Comparison of ENCODE assay signal across 8 cellular contexts in the genomic region with DNA sequence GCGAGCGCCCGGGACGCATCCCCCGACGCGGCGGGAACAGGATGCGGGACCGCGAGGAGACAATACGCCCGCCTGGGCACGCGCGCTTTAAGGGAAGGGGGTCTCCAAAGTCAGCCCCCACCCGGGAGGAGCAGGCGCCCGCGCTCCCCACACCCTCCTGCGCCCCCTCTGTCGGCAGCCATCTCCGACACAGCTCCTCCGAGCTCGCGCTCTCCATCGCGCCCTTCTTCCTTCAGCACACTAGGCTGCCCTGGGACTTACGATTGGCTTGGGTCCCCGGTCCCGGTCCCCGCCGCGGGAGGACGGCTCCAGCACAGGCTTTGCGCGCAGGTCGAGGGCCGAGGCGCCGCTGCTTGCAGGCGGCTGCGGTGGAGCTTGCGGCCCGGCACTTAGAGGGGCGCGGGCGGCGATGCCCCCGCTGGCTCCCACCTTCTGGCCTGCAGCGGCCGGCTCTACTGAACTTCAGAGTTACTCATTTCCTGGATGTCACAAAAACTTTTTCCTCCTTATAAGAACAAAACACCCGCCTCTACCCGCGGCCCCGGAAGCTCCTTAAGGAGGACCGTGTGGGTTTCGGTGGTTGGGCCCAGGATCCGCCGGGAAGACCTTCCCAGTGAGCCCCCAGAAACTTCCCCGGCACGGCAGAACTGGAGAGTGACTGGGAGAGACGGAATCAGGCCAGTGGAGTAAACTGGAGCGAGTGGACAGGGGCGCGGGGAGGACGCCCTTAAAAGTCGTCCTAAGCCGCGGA. TPM values are rescaled to one million over a fixed set of nuclear protein-coding genes. Genes with fewer than 3 reads are reported as not detected.
DNase-seq lines count a peak whose midpoint lies in the region; ATAC-seq lines count a peak whose summit lies in the region.

A gene with protein sequence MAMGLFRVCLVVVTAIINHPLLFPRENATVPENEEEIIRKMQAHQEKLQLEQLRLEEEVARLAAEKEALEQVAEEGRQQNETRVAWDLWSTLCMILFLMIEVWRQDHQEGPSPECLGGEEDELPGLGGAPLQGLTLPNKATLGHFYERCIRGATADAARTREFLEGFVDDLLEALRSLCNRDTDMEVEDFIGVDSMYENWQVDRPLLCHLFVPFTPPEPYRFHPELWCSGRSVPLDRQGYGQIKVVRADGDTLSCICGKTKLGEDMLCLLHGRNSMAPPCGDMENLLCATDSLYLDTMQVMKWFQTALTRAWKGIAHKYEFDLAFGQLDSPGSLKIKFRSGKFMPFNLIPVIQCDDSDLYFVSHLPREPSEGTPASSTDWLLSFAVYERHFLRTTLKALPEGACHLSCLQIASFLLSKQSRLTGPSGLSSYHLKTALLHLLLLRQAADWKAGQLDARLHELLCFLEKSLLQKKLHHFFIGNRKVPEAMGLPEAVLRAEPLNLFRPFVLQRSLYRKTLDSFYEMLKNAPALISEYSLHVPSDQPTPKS (minus strand): TSS at position 481 of the 751 bp plus-strand sequence. CDS start 22,414 bp downstream, outside the sequence.

- H3K27me3 ChIP-seq in ectodermal cell (ENCODE audit: control insufficient read depth, insufficient read depth, low read length, poor library complexity, severe bottlenecking): peaks cover 48% of the 10 kb centered on the region

- peak within 1 kb of the TSS; percentile 56 for H3K27ac ChIP-seq in ectodermal cell (ENCODE audit: insufficient read depth, low read depth, low read length, poor library complexity, severe bottlenecking)

- CTCF ChIA-PET in activated CD4-positive, alpha-beta memory T cell treated with anti-CD3 and anti-CD28 coated beads for 36 hours (lab: Charles Lee): interaction anchor here (0.7 to 6.2 kb wide), 10 partner anchors 9 to 64 kb away, joined by 3 to 82 read pairs (median 10); a partner anchor contains a TSS

- H3K9me3 ChIP-seq in ectodermal cell (ENCODE audit: control insufficient read depth, low read length): no peaks in the 10 kb centered on the region

- H3K36me3 ChIP-seq in ectodermal cell (ENCODE audit: control insufficient read depth, insufficient read depth, low read length): no peaks in the 10 kb centered on the region

- H3K4me1 Mint-ChIP-seq in activated CD4-positive, alpha-beta memory T cell treated with anti-CD3 and anti-CD28 coated beads for 36 hours (ENCODE audit: low read depth): peaks cover 48% of the 10 kb centered on the region

- POLR2A ChIA-PET in activated CD4-positive, alpha-beta memory T cell treated with anti-CD3 and anti-CD28 coated beads for 36 hours (lab: Charles Lee): interaction anchor here (0.6 to 2.4 kb wide), 15 partner anchors 9 to 216 kb away, joined by 3 to 22 read pairs (median 4); a partner anchor contains a TSS

- no peaks in the 10 kb centered on the region for H3K9me3 Mint-ChIP-seq in activated CD4-positive, alpha-beta memory T cell treated with anti-CD3 and anti-CD28 coated beads for 36 hours

- H3K27ac Mint-ChIP-seq in activated CD4-positive, alpha-beta memory T cell treated with anti-CD3 and anti-CD28 coated beads for 36 hours: peak within 1 kb of the TSS; percentile 90

- peak within 1 kb of the TSS; percentile 84 for H3K4me3 ChIP-seq in ectodermal cell (ENCODE audit: insufficient read depth, low read depth, low read length)

- intact Hi-C loops in activated CD4-positive, alpha-beta memory T cell treated with anti-CD3 and anti-CD28 coated beads for 36 hours (cut with micrococcal nuclease): loop anchor here (1.0 to 5.0 kb wide), 7 partner anchors 9 to 421 kb away; a partner anchor contains a TSS

- 0% methylated on average over 70 of the region's 70 CpGs for WGBS in ectodermal cell, 2 experiments

- H3K27me3 Mint-ChIP-seq in activated CD4-positive, alpha-beta memory T cell treated with anti-CD3 and anti-CD28 coated beads for 36 hours: no peaks in the 10 kb centered on the region

- peaks cover 10% of the 10 kb centered on the region for H3K36me3 Mint-ChIP-seq in activated CD4-positive, alpha-beta memory T cell treated with anti-CD3 and anti-CD28 coated beads for 36 hours

- H3K4me3 Mint-ChIP-seq in activated CD4-positive, alpha-beta memory T cell treated with anti-CD3 and anti-CD28 coated beads for 36 hours: peak within 1 kb of the TSS; percentile 82

- peak; percentile 72 for ATAC-seq in HG02852 (IDR thresholded peaks at IDR 0.05; ENCODE audit: unreplicated experiment)

- DNase-seq in NCI-H748 (lab: John Stamatoyannopoulos, UW; ENCODE audit: unreplicated experiment): peak; percentile 59
- DNase-seq in NCI-H748 treated with DMSO at 0.1 percent for 48 hours (lab: John Stamatoyannopoulos, UW): no peak
- DNase-seq in NCI-H460 (ENCODE audit: extremely low read depth, low read depth): peak; percentile 68
- peak; percentile 81 for DNase-seq in activated CD4-positive, alpha-beta memory T cell treated with anti-CD3 and anti-CD28 coated beads for 36 hours
- DNase-seq in lung microvascular endothelial cell (ENCODE audit: low read depth in 2 of 2): peak; percentile 78 to 92
- peak; percentile 38 for DNase-seq in stimulated activated CD8-positive, alpha-beta memory T cell treated with anti-CD3 and anti-CD28 coated beads, Interleukin-15, amount 100 ng/mL, for 24 hours (ENCODE audit: low read depth)

- H3K4me1 ChIP-seq in ectodermal cell (ENCODE audit: control insufficient read depth, insufficient read depth, low read length): peaks cover 12% of the 10 kb centered on the region

RNA-seq across cellular contexts. Expression of the gene that starts here (rescaled TPM):
- total RNA-seq in NCI-H460 (2014; rRNA removed; shearing (Covaris generic)): 58.6 and 77.9 TPM in 2 replicates
- 18.1 and 22.7 TPM in 2 replicates for polyA plus RNA-seq in NCI-H460 (2014; cell fraction: nucleus; rRNA removed)
- total RNA-seq in activated CD4-positive, alpha-beta memory T cell treated with anti-CD3 and anti-CD28 coated beads for 36 hours: 10 to 100 TPM; 15.6 to 16.6 TPM
- polyA plus RNA-seq in ectodermal cell (2013, experiment 1 of 4): 6.4 TPM
- polyA plus RNA-seq in ectodermal cell (2013, experiment 2 of 4): 5.6 TPM
- polyA plus RNA-seq in ectodermal cell (2013, experiment 3 of 4): 5.1 TPM
- polyA plus RNA-seq in ectodermal cell (2013, experiment 4 of 4): 5.5 TPM
- total RNA-seq in lung microvascular endothelial cell: 24.6 and 35.5 TPM in 2 replicates
